ENCODE assay signal across 12 cellular contexts in the genomic region with DNA sequence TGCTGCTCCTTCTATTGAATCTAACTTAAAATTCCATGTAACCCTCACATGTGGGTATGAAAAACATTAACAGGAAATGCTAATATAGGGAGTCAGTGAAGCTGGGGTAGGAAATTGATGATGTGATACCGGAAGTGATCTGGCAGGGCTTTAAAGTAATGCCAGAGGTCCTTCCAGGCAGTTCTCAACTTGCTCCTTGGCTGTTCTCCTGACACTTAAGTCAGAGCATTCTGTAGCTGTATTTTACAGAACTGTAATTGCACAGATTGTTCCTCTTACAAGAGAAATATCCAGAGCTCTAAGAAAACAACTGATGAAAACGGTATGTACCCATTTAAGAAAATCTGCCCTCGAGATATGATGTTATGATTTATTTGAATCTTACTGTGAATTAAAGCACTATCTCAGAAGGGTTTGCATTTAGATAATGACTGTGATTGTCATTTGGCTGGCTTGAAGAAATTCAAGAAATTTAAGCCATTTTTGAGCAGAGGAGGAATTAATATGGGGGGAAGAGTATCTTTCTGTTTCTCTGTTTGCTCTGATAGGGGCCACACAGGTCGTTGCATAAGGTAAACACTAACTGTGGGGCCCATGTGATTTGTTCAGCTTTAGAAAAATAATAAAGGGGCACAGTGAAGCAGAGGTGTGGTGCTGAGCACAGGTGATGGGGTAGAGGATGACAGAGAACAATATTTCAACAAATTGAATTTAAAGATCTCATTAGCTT.
A peak's percentile ranks its signal among the peaks of the same experiment; 100 is the strongest.
DNase-seq lines count a peak whose midpoint lies in the region; ATAC-seq lines count a peak whose summit lies in the region.
"Had no signal": no experiment of that assay in that cellular context is flagged by ENCODE, and none has a peak within 500 bp of the region (broad histone marks: within the 10 kb centered on the region; RNA-seq: fewer than 3 reads in every experiment).

No MANE protein-coding gene starts in this region.

- no peak for ATAC-seq in activated T-cell treated with anti-CD3 and anti-CD28 coated beads, Interleukin-2, amount 50 U/mL, for 4 hours
- ATAC-seq in HG02840 (IDR thresholded peaks at IDR 0.05; ENCODE audit: low FRiP score, unreplicated experiment): no peak
- ATAC-seq: natural killer cell treated with Interleukin-12 subunit alpha and Interleukin-12 subunit beta and Interleukin-15 and Interleukin-18, amount 100 ng/mL, for 72 hours had no signal

- H3K4me3 Mint-ChIP-seq in activated T-cell treated with anti-CD3 and anti-CD28 coated beads, Interleukin-2, amount 50 U/mL, for 4 hours: no peak overlapping the region
- H3K4me3 Mint-ChIP-seq: natural killer cell treated with Interleukin-12 subunit alpha and Interleukin-12 subunit beta and Interleukin-15 and Interleukin-18, amount 100 ng/mL, for 72 hours had no signal

- H3K36me3 Mint-ChIP-seq in activated T-cell treated with anti-CD3 and anti-CD28 coated beads, Interleukin-2, amount 50 U/mL, for 4 hours (ENCODE audit: insufficient read depth): no peaks in the 10 kb centered on the region
- H3K36me3 Mint-ChIP-seq: natural killer cell treated with Interleukin-12 subunit alpha and Interleukin-12 subunit beta and Interleukin-15 and Interleukin-18, amount 100 ng/mL, for 72 hours had no signal

- H3K9me3 Mint-ChIP-seq in activated T-cell treated with anti-CD3 and anti-CD28 coated beads, Interleukin-2, amount 50 U/mL, for 4 hours: no peaks in the 10 kb centered on the region
- H3K9me3 Mint-ChIP-seq: natural killer cell treated with Interleukin-12 subunit alpha and Interleukin-12 subunit beta and Interleukin-15 and Interleukin-18, amount 100 ng/mL, for 72 hours had no signal

- H3K4me3 ChIP-seq in skeletal muscle cell (ENCODE audit: low read depth, low read length): peak overlapping the region; percentile 40

- H3K4me1 Mint-ChIP-seq in activated T-cell treated with anti-CD3 and anti-CD28 coated beads, Interleukin-2, amount 50 U/mL, for 4 hours (ENCODE audit: low read depth): no peaks in the 10 kb centered on the region

- peak; percentile 96 for DNase-seq in HCEC 1CT
- peak; percentile 21 for DNase-seq in amniotic stem cell (lab: John Stamatoyannopoulos, UW)
- peak; percentile 90 for DNase-seq in glomerular endothelial cell (ENCODE audit: extremely low read depth, low read depth, low spot score)
- peak; percentile 88 for DNase-seq in skeletal muscle cell (ENCODE audit: low read depth)
- no peak for DNase-seq in activated T-cell treated with anti-CD3 and anti-CD28 coated beads, Interleukin-2, amount 50 U/mL, for 4 hours
- no peak for DNase-seq in DMS53 (lab: John Stamatoyannopoulos, UW)
- no peak for DNase-seq in activated naive CD4-positive, alpha-beta T cell treated with Interleukin-2 at 50 U/mL for 16 hours
- DNase-seq: DMS79 treated with DMSO at 0.1 percent for 48 hours, NCI-H1436 treated with DMSO at 0.1 percent for 48 hours, SHP77 treated with DMSO at 0.1 percent for 48 hours had no signal

- peaks cover 10% of the 10 kb centered on the region for H3K27me3 Mint-ChIP-seq in activated T-cell treated with anti-CD3 and anti-CD28 coated beads, Interleukin-2, amount 50 U/mL, for 4 hours (ENCODE audit: low read depth)

Comparison
In these comparisons a context has a peak if more than half of its experiments do, and no peak if none do; other contexts are left out.
1. DNase-seq: peak in HCEC 1CT (single experiment), amniotic stem cell (single experiment), glomerular endothelial cell (single experiment) and skeletal muscle cell (single experiment); none in activated T-cell treated with anti-CD3 and anti-CD28 coated beads, Interleukin-2, amount 50 U/mL, for 4 hours (single experiment), DMS53 (single experiment) and activated naive CD4-positive, alpha-beta T cell treated with Interleukin-2 at 50 U/mL for 16 hours (single experiment).